7 cellular contexts compared by ENCODE assay signal in genomic region chr1:3746784-3747521, GRCh38. TPM values are rescaled to one million over a fixed set of nuclear protein-coding genes. Genes with fewer than 3 reads are reported as not detected.
DNase-seq lines count a peak whose midpoint lies in the region; ATAC-seq and TF ChIP-seq lines count a peak whose summit lies in the region.

No MANE protein-coding gene starts in this region.

- no peaks in the 10 kb centered on the region for H3K36me3 Mint-ChIP-seq in naive B cell
- no peaks in the 10 kb centered on the region for H3K36me3 Mint-ChIP-seq in stimulated activated effector memory CD8-positive, alpha-beta T cell treated with anti-CD3 and anti-CD28 coated beads, Interleukin-12 subunit alpha, Interleukin-12 subunit beta, amount 100 ng/mL, for 72 hours

- H3K27me3 Mint-ChIP-seq in naive B cell: peaks cover 0 to 7% (median 0%) of the 10 kb centered on the region in 3 donors

- no peaks in the 10 kb centered on the region for H3K9me2 ChIP-seq in OCI-LY1 (ENCODE audit: low read depth, low read length)

- no peak overlapping the region for H2AFZ ChIP-seq in OCI-LY1 (ENCODE audit: low read length)
- peak overlapping the region; percentile 64 for H2AFZ ChIP-seq in fibroblast of lung (ENCODE audit: low read length)

- H3K9me3 ChIP-seq in OCI-LY1 (ENCODE audit: low read length) (no peaks in the 10 kb centered on the region), fibroblast of lung (ENCODE audit: control insufficient read depth, insufficient read depth, low read depth, low read length) (no peaks in the 10 kb centered on the region)

- no peaks in the 10 kb centered on the region for H3F3A ChIP-seq in OCI-LY1 (ENCODE audit: insufficient read depth, low read length)

- H3K4me2 ChIP-seq in OCI-LY1 (ENCODE audit: low read length) (peak overlapping the region; percentile 91), fibroblast of lung (ENCODE audit: extremely low read depth, insufficient read depth, low read length) (peak overlapping the region; percentile 82)

- no peaks in the 10 kb centered on the region for H3K9me3 Mint-ChIP-seq in naive B cell
- no peaks in the 10 kb centered on the region for H3K9me3 Mint-ChIP-seq in stimulated activated effector memory CD8-positive, alpha-beta T cell treated with anti-CD3 and anti-CD28 coated beads, Interleukin-12 subunit alpha, Interleukin-12 subunit beta, amount 100 ng/mL, for 72 hours

- ATAC-seq in GM18867 (IDR thresholded peaks at IDR 0.05; ENCODE audit: unreplicated experiment) (peak; percentile 59), HG03457 (IDR thresholded peaks at IDR 0.05; ENCODE audit: unreplicated experiment) (peak; percentile 57), naive B cell (ENCODE audit: low read depth in 2 of 2) (peak; percentile 95 to 96)
- ATAC-seq in stimulated activated effector memory CD8-positive, alpha-beta T cell treated with anti-CD3 and anti-CD28 coated beads, Interleukin-12 subunit alpha, Interleukin-12 subunit beta, amount 100 ng/mL, for 72 hours: peak; percentile 91

- peak; percentile 80 for DNase-seq in activated T-helper 1 cell treated with Interleukin-2 at 50 U/mL for 16 hours (ENCODE audit: low read depth)
- DNase-seq in fibroblast of lung (ENCODE audit: low read depth in 2 of 2): peak; percentile 69 to 74
- peak; percentile 77 for DNase-seq in naive B cell
- peak; percentile 69 to 91 for DNase-seq in stimulated activated effector memory CD8-positive, alpha-beta T cell treated with anti-CD3 and anti-CD28 coated beads, Interleukin-12 subunit alpha, Interleukin-12 subunit beta, amount 100 ng/mL, for 72 hours (ENCODE audit: low spot score in 2 of 2)

- H3K4me1 ChIP-seq in OCI-LY1 (ENCODE audit: insufficient read depth, low read length, severe bottlenecking) (peaks cover 31% of the 10 kb centered on the region), fibroblast of lung (ENCODE audit: control insufficient read depth, extremely low read depth, insufficient read depth, low read length) (peaks cover 4% of the 10 kb centered on the region)

- H3K27ac Mint-ChIP-seq in naive B cell: peak overlapping the region in 3 of 6 donors; percentile 67 to 85 (median 78)
- H3K27ac Mint-ChIP-seq in stimulated activated effector memory CD8-positive, alpha-beta T cell treated with anti-CD3 and anti-CD28 coated beads, Interleukin-12 subunit alpha, Interleukin-12 subunit beta, amount 100 ng/mL, for 72 hours: peak overlapping the region; percentile 78

- peaks cover 22 to 35% (median 32%) of the 10 kb centered on the region in 3 donors for H3K4me1 Mint-ChIP-seq in naive B cell
- peaks cover 32% of the 10 kb centered on the region for H3K4me1 Mint-ChIP-seq in stimulated activated effector memory CD8-positive, alpha-beta T cell treated with anti-CD3 and anti-CD28 coated beads, Interleukin-12 subunit alpha, Interleukin-12 subunit beta, amount 100 ng/mL, for 72 hours

- peak overlapping the region; percentile 94 for H3K4me3 ChIP-seq in OCI-LY1 (ENCODE audit: low read depth, low read length, poor library complexity, severe bottlenecking)
- H3K4me3 ChIP-seq in fibroblast of lung (replicated peaks in 1 of 4; ENCODE audit: control extremely low read depth in 1 of 4, insufficient read depth in 1 of 4, low read depth in 3 of 4, low read length in 4 of 4): peak overlapping the region; percentile 54 to 74 (median 64)

- H3K27me3 ChIP-seq in OCI-LY1 (ENCODE audit: insufficient read depth, low read length) (no peaks in the 10 kb centered on the region), fibroblast of lung (ENCODE audit: control insufficient read depth, insufficient read depth, low read length) (no peaks in the 10 kb centered on the region)

- H3K9ac ChIP-seq in OCI-LY1 (ENCODE audit: low read length) (peak overlapping the region; percentile 82), fibroblast of lung (ENCODE audit: insufficient read depth, low read length) (peak overlapping the region; percentile 62)

- no peak overlapping the region for H3K27ac ChIP-seq in OCI-LY1 (ENCODE audit: low read depth, low read length, poor library complexity, severe bottlenecking)
- H3K27ac ChIP-seq in fibroblast of lung (ENCODE audit: insufficient read depth, low read length): no peak overlapping the region

- peak overlapping the region; percentile 83 to 93 (median 86) for H3K4me3 Mint-ChIP-seq in naive B cell
- H3K4me3 Mint-ChIP-seq in stimulated activated effector memory CD8-positive, alpha-beta T cell treated with anti-CD3 and anti-CD28 coated beads, Interleukin-12 subunit alpha, Interleukin-12 subunit beta, amount 100 ng/mL, for 72 hours: peak overlapping the region; percentile 71

- no peak for TF ChIP-seq CTCF in OCI-LY1 (IDR thresholded peaks at IDR 0.05; ENCODE audit: low read length)
- no peak for TF ChIP-seq CTCF in fibroblast of lung (conservative IDR thresholded peaks at IDR 0.05 in 1 of 2, IDR thresholded peaks at IDR 0.05 in 1 of 2; ENCODE audit: low read depth in 1 of 2, low read length in 2 of 2)

- peaks cover 10% of the 10 kb centered on the region; the same call in 1 of the 2 replicates for H3K36me3 ChIP-seq in OCI-LY1 (ENCODE audit: insufficient read depth, low read length)
- H3K36me3 ChIP-seq in fibroblast of lung (ENCODE audit: control insufficient read depth, insufficient read depth, low read length): peaks cover 3% of the 10 kb centered on the region

- no peaks in the 10 kb centered on the region for H4K20me1 ChIP-seq in OCI-LY1 (ENCODE audit: insufficient read depth, low read length)
- no peaks in the 10 kb centered on the region for H4K20me1 ChIP-seq in fibroblast of lung (ENCODE audit: control insufficient read depth, extremely low read depth, insufficient read depth, low read length)

- no peaks in the 10 kb centered on the region for H3K79me2 ChIP-seq in OCI-LY1 (ENCODE audit: insufficient read depth, low read length)
- no peaks in the 10 kb centered on the region for H3K79me2 ChIP-seq in fibroblast of lung (ENCODE audit: control insufficient read depth, insufficient read depth, low read length)

RNA-seq across cellular contexts. Expression of gene CCDC27, which starts 5.3 kb away (rescaled TPM):
- total RNA-seq in fibroblast of lung: not detected in 2 replicates
- not detected in 2 replicates for polyA plus RNA-seq in fibroblast of lung
- polyA plus RNA-seq in fibroblast of lung (2012): not detected in 2 replicates
- polyA minus RNA-seq in fibroblast of lung (ENCODE audit: low replicate concordance): not detected in 2 replicates
- polyA plus RNA-seq in naive B cell (ENCODE audit: low read depth in 6 of 6): not detected

RNA-seq across cellular contexts. Expression of gene SMIM1, which starts 25.6 kb away (rescaled TPM):
- 1.5 and 2.0 TPM in 2 replicates for total RNA-seq in fibroblast of lung
- polyA plus RNA-seq in fibroblast of lung (not detected in 2 replicates), naive B cell (ENCODE audit: low read depth in 6 of 6) (1 to 10 TPM in 3 of 6 donors, under 1 TPM in 2, not detected in 1; 0.82 to 2.2 (median 1.4) TPM)
- 1.0 and 1.5 TPM in 2 replicates for polyA plus RNA-seq in fibroblast of lung (2012)
- not detected in 2 replicates for polyA minus RNA-seq in fibroblast of lung (ENCODE audit: low replicate concordance)

RNA-seq across cellular contexts. Expression of gene LRRC47, which starts 49.3 kb away (rescaled TPM):
- 25.1 and 26.7 TPM in 2 replicates for total RNA-seq in fibroblast of lung
- polyA plus RNA-seq in fibroblast of lung (28.8 and 32.4 TPM in 2 replicates), naive B cell (ENCODE audit: low read depth in 6 of 6) (10 to 100 TPM; 13.6 to 30.8 (median 26.9) TPM)
- polyA plus RNA-seq in fibroblast of lung (2012): 29.8 and 30.4 TPM in 2 replicates
- polyA minus RNA-seq in fibroblast of lung (ENCODE audit: low replicate concordance): 9.9 and 11.0 TPM in 2 replicates
